Comparison of ENCODE assay signal across 8 cellular contexts in genomic region chr9:137454506-137455360, GRCh38. TPM values are rescaled to one million over a fixed set of nuclear protein-coding genes. Genes with fewer than 3 reads are reported as not detected.
A peak's percentile ranks its signal among the peaks of the same experiment; 100 is the strongest.
DNase-seq lines count a peak whose midpoint lies in the region; ATAC-seq and TF ChIP-seq lines count a peak whose summit lies in the region.

No MANE protein-coding gene starts in this region.

- H3K4me1 ChIP-seq in iPS-15b (ENCODE audit: control insufficient read depth, insufficient read depth, low read length) = no peaks in the 10 kb centered on the region
- peaks cover 7 to 9% of the 10 kb centered on the region in 2 donors for H3K4me1 ChIP-seq in gastrocnemius medialis

- H3K9me3 Mint-ChIP-seq in activated naive CD4-positive, alpha-beta T cell treated with anti-CD3 and anti-CD28 coated beads, Interleukin-2, amount 50 U/mL, for 24 hours = no peaks in the 10 kb centered on the region

- no peak overlapping the region for H3K27ac Mint-ChIP-seq in activated naive CD4-positive, alpha-beta T cell treated with anti-CD3 and anti-CD28 coated beads, Interleukin-2, amount 50 U/mL, for 24 hours

- ATAC-seq in gastrocnemius medialis (no peak), HG03521 (IDR thresholded peaks at IDR 0.05; ENCODE audit: unreplicated experiment) (no peak)

- H3K4me3 ChIP-seq in HL-60 (replicated peaks; ENCODE audit: insufficient read depth, low read length) (peak overlapping the region; percentile 16), iPS-15b (ENCODE audit: low read depth, low read length) (peak overlapping the region; percentile 61), gastrocnemius medialis (peak overlapping the region; percentile 14 to 53 (median 46))

- intact Hi-C loops in gastrocnemius medialis (cut with DNase I; ENCODE audit: low total_unique reads) = no loop called here

- H3K9me3 ChIP-seq in iPS-15b (ENCODE audit: control insufficient read depth, insufficient read depth, low read length) (no peaks in the 10 kb centered on the region), gastrocnemius medialis (no peaks in the 10 kb centered on the region)

- H3K27me3 Mint-ChIP-seq in activated naive CD4-positive, alpha-beta T cell treated with anti-CD3 and anti-CD28 coated beads, Interleukin-2, amount 50 U/mL, for 24 hours = no peaks in the 10 kb centered on the region

- H3K36me3 ChIP-seq in iPS-15b (ENCODE audit: control insufficient read depth, insufficient read depth, low read length) (peaks cover 28% of the 10 kb centered on the region), gastrocnemius medialis (peaks cover 0 to 6% of the 10 kb centered on the region in 2 donors)

- peaks cover 38% of the 10 kb centered on the region for H3K4me1 Mint-ChIP-seq in activated naive CD4-positive, alpha-beta T cell treated with anti-CD3 and anti-CD28 coated beads, Interleukin-2, amount 50 U/mL, for 24 hours

- DNase-seq in HL-60 (ENCODE audit: low read depth in 1 of 2, low spot score in 1 of 2) (no peak), gastrocnemius medialis (peak in 1 of 2 donors; percentile 19), GM19240 (ENCODE audit: insufficient read length, low spot score) (no peak), A172 (ENCODE audit: low spot score) (no peak), NCI-H2227 (lab: John Stamatoyannopoulos, UW; ENCODE audit: unreplicated experiment) (no peak)

- peak overlapping the region; percentile 56 for H3K9ac ChIP-seq in iPS-15b (ENCODE audit: low read depth, low read length)

- H3K27ac ChIP-seq in HL-60 (replicated peaks) = peak overlapping the region; percentile 54
- peak overlapping the region; percentile 9 to 68 (median 48) for H3K27ac ChIP-seq in gastrocnemius medialis

- H3K27me3 ChIP-seq in HL-60 (ENCODE audit: insufficient read depth, poor library complexity, severe bottlenecking) = no peaks in the 10 kb centered on the region
- no peaks in the 10 kb centered on the region for H3K27me3 ChIP-seq in iPS-15b (ENCODE audit: control insufficient read depth, insufficient read depth, low read length)
- H3K27me3 ChIP-seq in gastrocnemius medialis = no peaks in the 10 kb centered on the region

- peaks cover 5% of the 10 kb centered on the region for H3K36me3 Mint-ChIP-seq in activated naive CD4-positive, alpha-beta T cell treated with anti-CD3 and anti-CD28 coated beads, Interleukin-2, amount 50 U/mL, for 24 hours

- in situ Hi-C loops in gastrocnemius medialis (cut with MboI; ENCODE audit: low sequenced_read_pairs in 4 of 4) = no loop called here

- TF ChIP-seq POLR2A in gastrocnemius medialis (IDR thresholded peaks at IDR 0.05) = no peak

- H3K4me3 Mint-ChIP-seq in activated naive CD4-positive, alpha-beta T cell treated with anti-CD3 and anti-CD28 coated beads, Interleukin-2, amount 50 U/mL, for 24 hours = peak overlapping the region; percentile 51

- TF ChIP-seq CTCF in HL-60 (IDR thresholded peaks at IDR 0.05; ENCODE audit: insufficient read depth, low read length) = no peak
- TF ChIP-seq CTCF in gastrocnemius medialis (IDR thresholded peaks at IDR 0.05 in 4 of 5, conservative IDR thresholded peaks at IDR 0.05 in 1 of 5) = no peak

RNA-seq across cellular contexts. Expression of gene NSMF, which starts 4.4 kb away (rescaled TPM):
- 1 to 10 TPM; 4.4 to 8.4 (median 7.1) TPM for total RNA-seq in gastrocnemius medialis
- total RNA-seq in A172 (2014; rRNA removed; shearing (Covaris generic)) = 45.1 and 46.4 TPM in 2 replicates

RNA-seq across cellular contexts. Expression of gene ENTPD8, which starts 13.6 kb away (rescaled TPM):
- under 1 TPM in 1 of 4 donors, not detected in 3; 0.23 TPM for total RNA-seq in gastrocnemius medialis
- 0.83 and 0.98 TPM in 2 replicates for total RNA-seq in A172 (2014; rRNA removed; shearing (Covaris generic))

RNA-seq across cellular contexts. Expression of gene NOXA1, which starts 31.5 kb away (rescaled TPM):
- total RNA-seq in gastrocnemius medialis = 1 to 10 TPM in 3 of 4 donors, under 1 TPM in 1; 0.41 to 2.5 (median 1.8) TPM
- total RNA-seq in A172 (2014; rRNA removed; shearing (Covaris generic)) = 1.7 and 3.3 TPM in 2 replicates

RNA-seq across cellular contexts. Expression of gene EXD3, which starts 31.8 kb away (rescaled TPM):
- 10 to 100 TPM in 1 of 4 donors, 1 to 10 TPM in 3; 4.8 to 12.5 (median 6.4) TPM for total RNA-seq in gastrocnemius medialis
- total RNA-seq in A172 (2014; rRNA removed; shearing (Covaris generic)) = 3.4 and 9.9 TPM in 2 replicates
